10 cellular contexts compared by ENCODE assay signal in genomic region chr2:106095478-106096392, GRCh38.
DNase-seq lines count a peak whose midpoint lies in the region; ATAC-seq, FAIRE-seq and TF ChIP-seq lines count a peak whose summit lies in the region.
"Had no signal": no experiment of that assay in that cellular context is flagged by ENCODE, and none has a peak within 500 bp of the region (broad histone marks: within the 10 kb centered on the region; RNA-seq: fewer than 3 reads in every experiment).

No MANE protein-coding gene starts in this region.

- H3K4me3 Mint-ChIP-seq in glutamatergic neuron (ENCODE audit: unreplicated experiment) = no peak overlapping the region

- peak; percentile 45 for ATAC-seq in HG03159 (IDR thresholded peaks at IDR 0.05; ENCODE audit: unreplicated experiment)

- H3K9me3 Mint-ChIP-seq in glutamatergic neuron (ENCODE audit: unreplicated experiment) = no peaks in the 10 kb centered on the region

- H3K4me3 ChIP-seq in coronary artery = no peak overlapping the region

- H3K4me1 Mint-ChIP-seq in glutamatergic neuron (ENCODE audit: low read depth, unreplicated experiment) = peaks cover 7% of the 10 kb centered on the region

- no peaks in the 10 kb centered on the region for H3K36me3 Mint-ChIP-seq in glutamatergic neuron (ENCODE audit: unreplicated experiment)

- no peak for TF ChIP-seq POLR2A in GM12892 (IDR thresholded peaks at IDR 0.05; ENCODE audit: low read depth, low read length)

- peak overlapping the region; percentile 1 for H3K27ac Mint-ChIP-seq in glutamatergic neuron (ENCODE audit: unreplicated experiment)

- no peak for FAIRE-seq in GM12892 (lab: Jason Lieb, UNC)

- H3K27ac ChIP-seq in coronary artery = peak overlapping the region in 1 of 2 donors; percentile 18

- peak; percentile 12 for TF ChIP-seq CTCF in glutamatergic neuron (IDR thresholded peaks at IDR 0.05; ENCODE audit: partially characterized antibody, unreplicated experiment)
- no peak for TF ChIP-seq CTCF in coronary artery (IDR thresholded peaks at IDR 0.05)

- peak; percentile 76 for DNase-seq in activated CD8-positive, alpha-beta memory T cell treated with anti-CD3 and anti-CD28 coated beads, Interleukin-2, amount 50 U/mL, for 1 hour (ENCODE audit: extremely low read depth)
- DNase-seq in glutamatergic neuron (no peak), hippocampal formation (lab: John Stamatoyannopoulos, UW) (no peak), coronary artery (ENCODE audit: low spot score) (no peak), HCEC 1CT (no peak), GM12892 (ENCODE audit: insufficient read length) (no peak)
- peak; percentile 55 for DNase-seq in stimulated activated CD8-positive, alpha-beta memory T cell treated with anti-CD3 and anti-CD28 coated beads, Interleukin-12 subunit alpha, Interleukin-12 subunit beta, amount 100 ng/mL, for 4 hours (ENCODE audit: low read depth)
- DNase-seq: cerebellar nuclear complex, NCI-H524 had no signal

- H3K27me3 Mint-ChIP-seq in glutamatergic neuron (ENCODE audit: unreplicated experiment) = no peaks in the 10 kb centered on the region

Comparison
In these comparisons a context has a peak if more than half of its experiments do, and no peak if none do; other contexts are left out.
1. DNase-seq: peak in activated CD8-positive, alpha-beta memory T cell treated with anti-CD3 and anti-CD28 coated beads, Interleukin-2, amount 50 U/mL, for 1 hour (single experiment) and stimulated activated CD8-positive, alpha-beta memory T cell treated with anti-CD3 and anti-CD28 coated beads, Interleukin-12 subunit alpha, Interleukin-12 subunit beta, amount 100 ng/mL, for 4 hours (single experiment); none in glutamatergic neuron (single experiment), hippocampal formation (0 of 2), coronary artery (single experiment), HCEC 1CT (single experiment) and GM12892 (single experiment).